ENCODE assay signal across 29 cellular contexts in the genomic region with DNA sequence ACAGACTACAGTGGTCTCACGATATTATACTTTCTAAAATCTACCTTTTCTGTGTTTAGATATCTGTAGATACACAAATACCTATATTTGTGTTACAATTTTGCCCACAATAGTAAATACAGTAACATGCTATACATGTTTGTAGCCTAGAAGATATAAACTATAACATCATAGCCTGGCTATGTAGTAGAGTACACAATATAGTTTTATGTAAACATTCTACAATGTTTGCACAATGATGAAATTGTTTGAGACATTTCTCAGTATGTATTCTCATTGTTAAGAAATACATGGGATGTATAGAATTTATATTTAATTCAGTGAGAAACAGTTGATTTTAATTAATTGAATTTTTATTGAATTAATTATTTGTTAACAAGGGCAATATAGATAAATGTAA.
"Had no signal": no experiment of that assay in that cellular context is flagged by ENCODE, and none has a peak within 500 bp of the region (broad histone marks: within the 10 kb centered on the region; RNA-seq: fewer than 3 reads in every experiment).

No MANE protein-coding gene starts in this region.

- H3K27ac Mint-ChIP-seq: activated B cell treated with CpG ODN at 0.5 μM for 24 hours; activated CD4-positive, alpha-beta memory T cell treated with anti-CD3 and anti-CD28 coated beads for 36 hours; activated CD4-positive, alpha-beta T cell treated with anti-CD3 and anti-CD28 coated beads for 36 hours; activated CD4-positive, alpha-beta T cell treated with anti-CD3 and anti-CD28 coated beads, Interleukin-2, amount 10 ng/mL, durations not matched to agents 24 days and 14 days; activated CD8-positive, alpha-beta memory T cell treated with anti-CD3 and anti-CD28 coated beads, Interleukin-2, amount 10 ng/mL, durations not matched to agents 7 days and 5 days; activated CD8-positive, alpha-beta T cell treated with anti-CD3 and anti-CD28 coated beads, Interleukin-2, amount 10 ng/mL, durations not matched to agents 7 days and 5 days; activated naive CD4-positive, alpha-beta T cell treated with anti-CD3 and anti-CD28 coated beads, Interleukin-2, amount 10 ng/mL, durations not matched to agents 7 days and 5 days; activated naive CD4-positive, alpha-beta T cell treated with anti-CD3 and anti-CD28 coated beads, Interleukin-2, amount 50 U/mL, for 72 hours; activated naive CD8-positive, alpha-beta T cell treated with anti-CD3 and anti-CD28 coated beads, Interleukin-2, amount 10 ng/mL, durations not matched to agents 7 days and 5 days; activated T-cell treated with anti-CD3 and anti-CD28 coated beads, Interleukin-2, amount 50 U/mL, for 72 hours; brain; endodermal cell had no signal

- H3K4me3 ChIP-seq: ascending aorta, breast epithelium, cardiac muscle cell, colonic mucosa had no signal

- H3K27me3 Mint-ChIP-seq: activated B cell treated with CpG ODN at 0.5 μM for 24 hours; activated CD4-positive, alpha-beta memory T cell treated with anti-CD3 and anti-CD28 coated beads for 36 hours; activated CD4-positive, alpha-beta T cell treated with anti-CD3 and anti-CD28 coated beads for 36 hours; activated CD4-positive, alpha-beta T cell treated with anti-CD3 and anti-CD28 coated beads, Interleukin-2, amount 10 ng/mL, durations not matched to agents 24 days and 14 days; activated CD8-positive, alpha-beta memory T cell treated with anti-CD3 and anti-CD28 coated beads, Interleukin-2, amount 10 ng/mL, durations not matched to agents 7 days and 5 days; activated naive CD4-positive, alpha-beta T cell treated with anti-CD3 and anti-CD28 coated beads, Interleukin-2, amount 10 ng/mL, durations not matched to agents 7 days and 5 days; activated naive CD8-positive, alpha-beta T cell treated with anti-CD3 and anti-CD28 coated beads, Interleukin-2, amount 10 ng/mL, durations not matched to agents 7 days and 5 days; brain had no signal

- H3K4me3 Mint-ChIP-seq: activated B cell treated with CpG ODN at 0.5 μM for 24 hours; activated CD4-positive, alpha-beta memory T cell treated with anti-CD3 and anti-CD28 coated beads for 36 hours; activated CD4-positive, alpha-beta T cell treated with anti-CD3 and anti-CD28 coated beads for 36 hours; activated CD4-positive, alpha-beta T cell treated with anti-CD3 and anti-CD28 coated beads, Interleukin-2, amount 10 ng/mL, durations not matched to agents 24 days and 14 days; activated CD8-positive, alpha-beta memory T cell treated with anti-CD3 and anti-CD28 coated beads, Interleukin-2, amount 10 ng/mL, durations not matched to agents 7 days and 5 days; activated CD8-positive, alpha-beta T cell treated with anti-CD3 and anti-CD28 coated beads, Interleukin-2, amount 10 ng/mL, durations not matched to agents 7 days and 5 days; activated naive CD4-positive, alpha-beta T cell treated with anti-CD3 and anti-CD28 coated beads, Interleukin-2, amount 10 ng/mL, durations not matched to agents 7 days and 5 days; activated naive CD8-positive, alpha-beta T cell treated with anti-CD3 and anti-CD28 coated beads, Interleukin-2, amount 10 ng/mL, durations not matched to agents 7 days and 5 days; activated T-cell treated with anti-CD3 and anti-CD28 coated beads, Interleukin-2, amount 50 U/mL, for 72 hours; brain; endodermal cell had no signal

- DNase-seq: activated B cell treated with CpG ODN at 0.5 μM for 24 hours; activated CD4-positive, alpha-beta memory T cell treated with anti-CD3 and anti-CD28 coated beads for 36 hours; activated CD4-positive, alpha-beta T cell treated with anti-CD3 and anti-CD28 coated beads for 36 hours; activated CD4-positive, alpha-beta T cell treated with anti-CD3 and anti-CD28 coated beads, Interleukin-2, amount 10 ng/mL, durations not matched to agents 24 days and 14 days; activated CD4-positive, CD25-positive, alpha-beta regulatory T cell treated with anti-CD3 and anti-CD28 coated beads, Interleukin-2, amount 50 U/mL, for 72 hours; activated CD8-positive, alpha-beta memory T cell treated with anti-CD3 and anti-CD28 coated beads, Interleukin-2, amount 10 ng/mL, durations not matched to agents 7 days and 5 days; activated CD8-positive, alpha-beta memory T cell treated with anti-CD3 and anti-CD28 coated beads, Interleukin-2, amount 50 U/mL, for 4 hours; activated CD8-positive, alpha-beta T cell treated with anti-CD3 and anti-CD28 coated beads, Interleukin-2, amount 10 ng/mL, durations not matched to agents 7 days and 5 days; activated gamma-delta T cell; activated naive CD4-positive, alpha-beta T cell; activated naive CD4-positive, alpha-beta T cell treated with anti-CD3 and anti-CD28 coated beads, Interleukin-2, amount 10 ng/mL, durations not matched to agents 7 days and 5 days; activated naive CD8-positive, alpha-beta T cell treated with anti-CD3 and anti-CD28 coated beads, Interleukin-2, amount 10 ng/mL, durations not matched to agents 7 days and 5 days; activated T-cell treated with anti-CD3 and anti-CD28 coated beads, Interleukin-2, amount 50 U/mL, for 1 hour; activated T-cell treated with anti-CD3 and anti-CD28 coated beads, Interleukin-2, amount 50 U/mL, for 72 hours; central memory CD4-positive, alpha-beta T cell; cerebellar nuclear complex; colonic mucosa; effector memory CD4-positive, alpha-beta T cell; endodermal cell; foreskin fibroblast; head of caudate nucleus; hippocampal formation; T-helper 9 cell; WERI-Rb-1 had no signal

- H3K4me1 Mint-ChIP-seq: activated B cell treated with CpG ODN at 0.5 μM for 24 hours; activated CD4-positive, alpha-beta T cell treated with anti-CD3 and anti-CD28 coated beads for 36 hours; activated CD4-positive, alpha-beta T cell treated with anti-CD3 and anti-CD28 coated beads, Interleukin-2, amount 10 ng/mL, durations not matched to agents 24 days and 14 days; activated CD8-positive, alpha-beta memory T cell treated with anti-CD3 and anti-CD28 coated beads, Interleukin-2, amount 10 ng/mL, durations not matched to agents 7 days and 5 days; activated naive CD4-positive, alpha-beta T cell treated with anti-CD3 and anti-CD28 coated beads, Interleukin-2, amount 10 ng/mL, durations not matched to agents 7 days and 5 days; activated naive CD8-positive, alpha-beta T cell treated with anti-CD3 and anti-CD28 coated beads, Interleukin-2, amount 10 ng/mL, durations not matched to agents 7 days and 5 days; brain; endodermal cell had no signal

- H3K36me3 Mint-ChIP-seq: activated CD4-positive, alpha-beta memory T cell treated with anti-CD3 and anti-CD28 coated beads for 36 hours; activated CD8-positive, alpha-beta memory T cell treated with anti-CD3 and anti-CD28 coated beads, Interleukin-2, amount 10 ng/mL, durations not matched to agents 7 days and 5 days; activated naive CD4-positive, alpha-beta T cell treated with anti-CD3 and anti-CD28 coated beads, Interleukin-2, amount 10 ng/mL, durations not matched to agents 7 days and 5 days; activated naive CD8-positive, alpha-beta T cell treated with anti-CD3 and anti-CD28 coated beads, Interleukin-2, amount 10 ng/mL, durations not matched to agents 7 days and 5 days; brain had no signal

- H3K9me3 Mint-ChIP-seq: activated B cell treated with CpG ODN at 0.5 μM for 24 hours; activated CD4-positive, alpha-beta T cell treated with anti-CD3 and anti-CD28 coated beads, Interleukin-2, amount 10 ng/mL, durations not matched to agents 24 days and 14 days; activated naive CD8-positive, alpha-beta T cell treated with anti-CD3 and anti-CD28 coated beads, Interleukin-2, amount 10 ng/mL, durations not matched to agents 7 days and 5 days had no signal
